Comparison of ENCODE assay signal across 1 cellular context in genomic region chr6:7138921-7139358, GRCh38.
TF ChIP-seq lines count a peak whose summit lies in the region.

No MANE protein-coding gene starts in this region.

TF ChIP-seq in HepG2, 621 proteins besides CTCF, POLR2A, EP300 and RAD21 (continued from another document and continues in another):
- TF ChIP-seq, protein P1, sequence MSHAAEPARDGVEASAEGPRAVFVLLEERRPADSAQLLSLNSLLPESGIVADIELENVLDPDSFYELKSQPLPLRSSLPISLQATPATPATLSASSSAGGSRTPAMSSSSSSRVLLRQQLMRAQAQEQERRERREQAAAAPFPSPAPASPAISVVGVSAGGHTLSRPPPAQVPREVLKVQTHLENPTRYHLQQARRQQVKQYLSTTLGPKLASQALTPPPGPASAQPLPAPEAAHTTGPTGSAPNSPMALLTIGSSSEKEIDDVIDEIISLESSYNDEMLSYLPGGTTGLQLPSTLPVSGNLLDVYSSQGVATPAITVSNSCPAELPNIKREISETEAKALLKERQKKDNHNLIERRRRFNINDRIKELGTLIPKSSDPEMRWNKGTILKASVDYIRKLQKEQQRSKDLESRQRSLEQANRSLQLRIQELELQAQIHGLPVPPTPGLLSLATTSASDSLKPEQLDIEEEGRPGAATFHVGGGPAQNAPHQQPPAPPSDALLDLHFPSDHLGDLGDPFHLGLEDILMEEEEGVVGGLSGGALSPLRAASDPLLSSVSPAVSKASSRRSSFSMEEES (CRISPR knock-in tag; IDR thresholded peaks at IDR 0.05): 0 out of 2 replicates have a peak, but pooled peaks have one; percentile 21
- TF ChIP-seq ESRRA (CRISPR knock-in tag; IDR thresholded peaks at IDR 0.05; ENCODE audit: low read depth): no peak
- TF ChIP-seq ZNF331 (CRISPR knock-in tag; IDR thresholded peaks at IDR 0.05): peak; percentile 55; the same call in 1 of the 2 replicates
- TF ChIP-seq ZBTB44 (CRISPR knock-in tag; IDR thresholded peaks at IDR 0.05): no peak
- peak; percentile 73; the same call in 1 of the 2 replicates for TF ChIP-seq ZNF431 (CRISPR knock-in tag; IDR thresholded peaks at IDR 0.05; ENCODE audit: borderline replicate concordance, low read depth)
- TF ChIP-seq ZNF382 (CRISPR knock-in tag; IDR thresholded peaks at IDR 0.05; ENCODE audit: borderline replicate concordance): no peak
- TF ChIP-seq HNF4G (IDR thresholded peaks at IDR 0.05; ENCODE audit: borderline replicate concordance, low read depth, low read length): peak; percentile 76; the same call in 1 of the 2 replicates
- TF ChIP-seq HNF4G (CRISPR knock-in tag; IDR thresholded peaks at IDR 0.05; ENCODE audit: borderline replicate concordance, low read depth): no peak; the same call in 1 of the 2 replicates
- TF ChIP-seq MIER2 (CRISPR knock-in tag; IDR thresholded peaks at IDR 0.05): 0 out of 2 replicates have a peak, but pooled peaks have one; percentile 17
- TF ChIP-seq FOXK2 (IDR thresholded peaks at IDR 0.05): no peak
- no peak for TF ChIP-seq MAFG (CRISPR knock-in tag; IDR thresholded peaks at IDR 0.05)
- no peak for TF ChIP-seq HIVEP1 (CRISPR knock-in tag; IDR thresholded peaks at IDR 0.05)
- no peak for TF ChIP-seq ZFP82 (CRISPR knock-in tag; IDR thresholded peaks at IDR 0.05; ENCODE audit: borderline replicate concordance)
- TF ChIP-seq, protein P2, sequence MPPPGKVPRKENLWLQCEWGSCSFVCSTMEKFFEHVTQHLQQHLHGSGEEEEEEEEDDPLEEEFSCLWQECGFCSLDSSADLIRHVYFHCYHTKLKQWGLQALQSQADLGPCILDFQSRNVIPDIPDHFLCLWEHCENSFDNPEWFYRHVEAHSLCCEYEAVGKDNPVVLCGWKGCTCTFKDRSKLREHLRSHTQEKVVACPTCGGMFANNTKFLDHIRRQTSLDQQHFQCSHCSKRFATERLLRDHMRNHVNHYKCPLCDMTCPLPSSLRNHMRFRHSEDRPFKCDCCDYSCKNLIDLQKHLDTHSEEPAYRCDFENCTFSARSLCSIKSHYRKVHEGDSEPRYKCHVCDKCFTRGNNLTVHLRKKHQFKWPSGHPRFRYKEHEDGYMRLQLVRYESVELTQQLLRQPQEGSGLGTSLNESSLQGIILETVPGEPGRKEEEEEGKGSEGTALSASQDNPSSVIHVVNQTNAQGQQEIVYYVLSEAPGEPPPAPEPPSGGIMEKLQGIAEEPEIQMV (CRISPR knock-in tag; IDR thresholded peaks at IDR 0.05; ENCODE audit: low read depth): no peak
- TF ChIP-seq HES4 (CRISPR knock-in tag; IDR thresholded peaks at IDR 0.05; ENCODE audit: borderline replicate concordance): no peak
- TF ChIP-seq FOXC1 (CRISPR knock-in tag; IDR thresholded peaks at IDR 0.05; ENCODE audit: borderline replicate concordance): no peak
- TF ChIP-seq FOXA1 (IDR thresholded peaks at IDR 0.05): peak; percentile 53
- peak; percentile 92 for TF ChIP-seq FOXA1 (CRISPR knock-in tag; IDR thresholded peaks at IDR 0.05)
- TF ChIP-seq POLR2AphosphoS5 (IDR thresholded peaks at IDR 0.05; ENCODE audit: low read depth, low read length): peak; percentile 44; the same call in 1 of the 2 replicates
- TF ChIP-seq ZNF607 (CRISPR knock-in tag; IDR thresholded peaks at IDR 0.05; ENCODE audit: borderline replicate concordance): no peak
- TF ChIP-seq NCOA5 (CRISPR knock-in tag; IDR thresholded peaks at IDR 0.05): no peak
- no peak for TF ChIP-seq ZFP62 (CRISPR knock-in tag; IDR thresholded peaks at IDR 0.05)
- peak; percentile 76 for TF ChIP-seq HNF4A (CRISPR knock-in tag; IDR thresholded peaks at IDR 0.05)
- TF ChIP-seq MIXL1 (CRISPR knock-in tag; IDR thresholded peaks at IDR 0.05): peak; percentile 91
- TF ChIP-seq SNRNP70 (IDR thresholded peaks at IDR 0.05; ENCODE audit: low read depth, low read length): no peak
- TF ChIP-seq ZNF75D (CRISPR knock-in tag; IDR thresholded peaks at IDR 0.05; ENCODE audit: borderline replicate concordance): no peak
- no peak for TF ChIP-seq AHR (CRISPR knock-in tag; IDR thresholded peaks at IDR 0.05)
- peak; percentile 54; the same call in 1 of the 2 replicates for TF ChIP-seq REPIN1 (CRISPR knock-in tag; IDR thresholded peaks at IDR 0.05; ENCODE audit: borderline replicate concordance, low read depth)
- no peak for TF ChIP-seq ZNF766 (CRISPR knock-in tag; IDR thresholded peaks at IDR 0.05; ENCODE audit: borderline replicate concordance)
- no peak for TF ChIP-seq ZBTB42 (CRISPR knock-in tag; IDR thresholded peaks at IDR 0.05)
- TF ChIP-seq ZIK1 (CRISPR knock-in tag; IDR thresholded peaks at IDR 0.05; ENCODE audit: borderline replicate concordance, low read depth): no peak
- TF ChIP-seq ZNF274 (CRISPR knock-in tag; IDR thresholded peaks at IDR 0.05): no peak
- TF ChIP-seq, protein P3, sequence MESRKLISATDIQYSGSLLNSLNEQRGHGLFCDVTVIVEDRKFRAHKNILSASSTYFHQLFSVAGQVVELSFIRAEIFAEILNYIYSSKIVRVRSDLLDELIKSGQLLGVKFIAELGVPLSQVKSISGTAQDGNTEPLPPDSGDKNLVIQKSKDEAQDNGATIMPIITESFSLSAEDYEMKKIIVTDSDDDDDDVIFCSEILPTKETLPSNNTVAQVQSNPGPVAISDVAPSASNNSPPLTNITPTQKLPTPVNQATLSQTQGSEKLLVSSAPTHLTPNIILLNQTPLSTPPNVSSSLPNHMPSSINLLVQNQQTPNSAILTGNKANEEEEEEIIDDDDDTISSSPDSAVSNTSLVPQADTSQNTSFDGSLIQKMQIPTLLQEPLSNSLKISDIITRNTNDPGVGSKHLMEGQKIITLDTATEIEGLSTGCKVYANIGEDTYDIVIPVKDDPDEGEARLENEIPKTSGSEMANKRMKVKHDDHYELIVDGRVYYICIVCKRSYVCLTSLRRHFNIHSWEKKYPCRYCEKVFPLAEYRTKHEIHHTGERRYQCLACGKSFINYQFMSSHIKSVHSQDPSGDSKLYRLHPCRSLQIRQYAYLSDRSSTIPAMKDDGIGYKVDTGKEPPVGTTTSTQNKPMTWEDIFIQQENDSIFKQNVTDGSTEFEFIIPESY (CRISPR knock-in tag; IDR thresholded peaks at IDR 0.05): no peak
- no peak for TF ChIP-seq ZNF225 (CRISPR knock-in tag; IDR thresholded peaks at IDR 0.05)
- TF ChIP-seq MED13 (CRISPR knock-in tag; IDR thresholded peaks at IDR 0.05): no peak
- no peak for TF ChIP-seq ZNF460 (CRISPR knock-in tag; IDR thresholded peaks at IDR 0.05; ENCODE audit: borderline replicate concordance)
- no peak for TF ChIP-seq ZNF674 (CRISPR knock-in tag; IDR thresholded peaks at IDR 0.05; ENCODE audit: low read depth)
- peak; percentile 85 for TF ChIP-seq KDM6A (CRISPR knock-in tag; IDR thresholded peaks at IDR 0.05; ENCODE audit: low read depth)
- no peak for TF ChIP-seq ZNF546 (CRISPR knock-in tag; conservative IDR thresholded peaks at IDR 0.05)
- TF ChIP-seq PAWR (CRISPR knock-in tag; IDR thresholded peaks at IDR 0.05; ENCODE audit: borderline replicate concordance): no peak
- TF ChIP-seq SAFB2 (CRISPR knock-in tag; IDR thresholded peaks at IDR 0.05; ENCODE audit: borderline replicate concordance, low read depth): no peak
- peak; percentile 62; the same call in 1 of the 2 replicates for TF ChIP-seq SOX13 (IDR thresholded peaks at IDR 0.05)
- peak in 1 of 2 experiments; percentile 91; a peak in 2 of 4 replicates for TF ChIP-seq SOX13 (CRISPR knock-in tag; conservative IDR thresholded peaks at IDR 0.05 in 1 of 2, IDR thresholded peaks at IDR 0.05 in 1 of 2)
- TF ChIP-seq ZNF34 (CRISPR knock-in tag; IDR thresholded peaks at IDR 0.05; ENCODE audit: borderline replicate concordance): no peak
- TF ChIP-seq ZNF775 (CRISPR knock-in tag; IDR thresholded peaks at IDR 0.05; ENCODE audit: borderline replicate concordance): no peak
- no peak for TF ChIP-seq GLMP (CRISPR knock-in tag; IDR thresholded peaks at IDR 0.05; ENCODE audit: borderline replicate concordance)
- peak; percentile 59 for TF ChIP-seq HMG20A (CRISPR knock-in tag; IDR thresholded peaks at IDR 0.05; ENCODE audit: borderline replicate concordance)
- TF ChIP-seq ZNF547 (CRISPR knock-in tag; IDR thresholded peaks at IDR 0.05): no peak
- no peak for TF ChIP-seq PREB (CRISPR knock-in tag; IDR thresholded peaks at IDR 0.05)
- TF ChIP-seq ZNF788 (CRISPR knock-in tag; IDR thresholded peaks at IDR 0.05; ENCODE audit: borderline replicate concordance): peak; percentile 49; the same call in 1 of the 2 replicates
- TF ChIP-seq SP2 (CRISPR knock-in tag; IDR thresholded peaks at IDR 0.05): no peak
- no peak for TF ChIP-seq ZSCAN30 (CRISPR knock-in tag; IDR thresholded peaks at IDR 0.05)
- TF ChIP-seq RORA (CRISPR knock-in tag; IDR thresholded peaks at IDR 0.05): no peak
- no peak for TF ChIP-seq NFKB2 (CRISPR knock-in tag; IDR thresholded peaks at IDR 0.05; ENCODE audit: borderline replicate concordance)
- TF ChIP-seq FOXO4 (CRISPR knock-in tag; conservative IDR thresholded peaks at IDR 0.05): no peak
- no peak for TF ChIP-seq MATR3 (CRISPR knock-in tag; IDR thresholded peaks at IDR 0.05)
- TF ChIP-seq ZNF878 (CRISPR knock-in tag; IDR thresholded peaks at IDR 0.05): no peak
- TF ChIP-seq XRCC5 (optimal IDR thresholded peaks at IDR 0.05; ENCODE audit: low read length): peak; percentile 57
- TF ChIP-seq ZNF256 (CRISPR knock-in tag; conservative IDR thresholded peaks at IDR 0.05): no peak
- TF ChIP-seq CHD2 (IDR thresholded peaks at IDR 0.05; ENCODE audit: low read depth, low read length): no peak
- TF ChIP-seq ZNF850 (CRISPR knock-in tag; conservative IDR thresholded peaks at IDR 0.05): no peak
- TF ChIP-seq FIP1L1 (IDR thresholded peaks at IDR 0.05; ENCODE audit: borderline replicate concordance, insufficient read depth, low read depth, low read length): no peak
- TF ChIP-seq SOX5 (CRISPR knock-in tag; IDR thresholded peaks at IDR 0.05; ENCODE audit: borderline replicate concordance): peak; percentile 91
- no peak for TF ChIP-seq ZNF337 (CRISPR knock-in tag; IDR thresholded peaks at IDR 0.05; ENCODE audit: borderline replicate concordance, low read depth)
- TF ChIP-seq ZNF530 (CRISPR knock-in tag; IDR thresholded peaks at IDR 0.05; ENCODE audit: low read depth): no peak
- TF ChIP-seq IKZF4 (CRISPR knock-in tag; IDR thresholded peaks at IDR 0.05; ENCODE audit: borderline replicate concordance, low read depth, not compliant biosample characterization): no peak
- peak; percentile 60; the same call in 1 of the 2 replicates for TF ChIP-seq DMAP1 (CRISPR knock-in tag; IDR thresholded peaks at IDR 0.05)
- TF ChIP-seq ZSCAN9 (CRISPR knock-in tag; IDR thresholded peaks at IDR 0.05; ENCODE audit: borderline replicate concordance): 0 out of 2 replicates have a peak, but pooled peaks have one; percentile 24
- 0 out of 2 replicates have a peak, but pooled peaks have one; percentile 11 for TF ChIP-seq ZNF317 (CRISPR knock-in tag; IDR thresholded peaks at IDR 0.05)
- no peak for TF ChIP-seq ZNF891 (CRISPR knock-in tag; IDR thresholded peaks at IDR 0.05)
- TF ChIP-seq, protein P4, sequence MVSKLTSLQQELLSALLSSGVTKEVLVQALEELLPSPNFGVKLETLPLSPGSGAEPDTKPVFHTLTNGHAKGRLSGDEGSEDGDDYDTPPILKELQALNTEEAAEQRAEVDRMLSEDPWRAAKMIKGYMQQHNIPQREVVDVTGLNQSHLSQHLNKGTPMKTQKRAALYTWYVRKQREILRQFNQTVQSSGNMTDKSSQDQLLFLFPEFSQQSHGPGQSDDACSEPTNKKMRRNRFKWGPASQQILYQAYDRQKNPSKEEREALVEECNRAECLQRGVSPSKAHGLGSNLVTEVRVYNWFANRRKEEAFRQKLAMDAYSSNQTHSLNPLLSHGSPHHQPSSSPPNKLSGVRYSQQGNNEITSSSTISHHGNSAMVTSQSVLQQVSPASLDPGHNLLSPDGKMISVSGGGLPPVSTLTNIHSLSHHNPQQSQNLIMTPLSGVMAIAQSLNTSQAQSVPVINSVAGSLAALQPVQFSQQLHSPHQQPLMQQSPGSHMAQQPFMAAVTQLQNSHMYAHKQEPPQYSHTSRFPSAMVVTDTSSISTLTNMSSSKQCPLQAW (CRISPR knock-in tag; IDR thresholded peaks at IDR 0.05): peak; percentile 74; the same call in 1 of the 2 replicates
- TF ChIP-seq FOSL1 (CRISPR knock-in tag; IDR thresholded peaks at IDR 0.05; ENCODE audit: borderline replicate concordance): no peak
- TF ChIP-seq ZNF143 (CRISPR knock-in tag; IDR thresholded peaks at IDR 0.05): no peak
